ENCODE assay signal across 8 cellular contexts in the genomic region with DNA sequence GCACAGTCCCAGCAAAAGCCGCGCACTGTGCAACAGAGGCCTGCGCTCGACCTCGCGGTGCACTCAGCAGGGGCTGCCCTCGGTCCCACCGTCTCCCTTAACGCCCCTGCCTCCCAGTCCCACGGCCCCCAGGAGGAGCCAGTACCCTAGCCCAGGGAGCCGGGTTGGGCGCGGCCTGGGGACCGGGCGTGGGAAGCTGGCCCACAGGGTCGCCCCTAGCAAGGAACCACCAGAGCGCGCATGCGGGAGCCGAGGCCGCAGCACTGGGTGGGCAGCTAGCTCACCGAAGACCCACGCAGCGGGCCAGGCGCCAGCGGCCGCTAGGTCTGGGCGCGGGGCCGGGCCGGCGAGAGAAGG. TPM values are rescaled to one million over a fixed set of nuclear protein-coding genes. Genes with fewer than 3 reads are reported as not detected.
A peak's percentile ranks its signal among the peaks of the same experiment; 100 is the strongest.
DNase-seq lines count a peak whose midpoint lies in the region; ATAC-seq and TF ChIP-seq lines count a peak whose summit lies in the region.

No MANE protein-coding gene starts in this region.

- H2BK5ac ChIP-seq in mesenchymal stem cell (ENCODE audit: low read depth, low read length, poor library complexity, severe bottlenecking), result no peak overlapping the region

- no peak overlapping the region for H2AK5ac ChIP-seq in mesenchymal stem cell (ENCODE audit: low read length, severe bottlenecking)

- H4K20me1 ChIP-seq in Karpas-422 (ENCODE audit: insufficient read depth, low read depth, low read length), result no peaks in the 10 kb centered on the region

- TF ChIP-seq CTCF in AG04449 (IDR thresholded peaks at IDR 0.05; ENCODE audit: insufficient read depth, low read length, missing control alignments) (no peak), upper lobe of left lung (IDR thresholded peaks at IDR 0.05) (no peak)

- TF ChIP-seq EP300 in upper lobe of left lung (IDR thresholded peaks at IDR 0.05), result no peak

- H3K4me3 ChIP-seq in AG04449 (ENCODE audit: low read depth, low read length) (peak overlapping the region; percentile 71), mesenchymal stem cell (ENCODE audit: insufficient read depth in 1 of 2, low read depth in 1 of 2, low read length in 2 of 2) (peak overlapping the region; percentile 79 to 87), upper lobe of left lung (peak overlapping the region; percentile 68 to 87 (median 79)), Karpas-422 (ENCODE audit: low read length) (no peak overlapping the region)

- H2BK120ac ChIP-seq in mesenchymal stem cell (ENCODE audit: low read depth, low read length), result no peak overlapping the region

- H3K9me2 ChIP-seq in Karpas-422 (replicated peaks; ENCODE audit: insufficient read depth, low read length), result no peaks in the 10 kb centered on the region

- H3K36me3 ChIP-seq in mesenchymal stem cell (ENCODE audit: control insufficient read depth in 1 of 2, insufficient read depth in 2 of 2, low read depth in 1 of 2, low read length in 2 of 2), result peaks cover 0 to under 1% of the 10 kb centered on the region in 2 experiments
- H3K36me3 ChIP-seq in upper lobe of left lung, result no peaks in the 10 kb centered on the region
- no peaks in the 10 kb centered on the region for H3K36me3 ChIP-seq in Karpas-422 (ENCODE audit: insufficient read depth, low read length)

- H3K4me2 ChIP-seq in mesenchymal stem cell (ENCODE audit: low read length, poor library complexity, severe bottlenecking) (peak overlapping the region; percentile 91), Karpas-422 (ENCODE audit: low read depth, low read length, poor library complexity, severe bottlenecking) (no peak overlapping the region)

- WGBS in mesenchymal stem cell, result 34% methylated on average over 32 of the region's 32 CpGs
- WGBS in upper lobe of left lung, 2 donors, result 5 to 26% methylated on average over 11 to 30 of the region's 32 CpGs

- peak overlapping the region in 1 of 2 experiments; percentile 72 for H3K14ac ChIP-seq in mesenchymal stem cell (ENCODE audit: low read length in 2 of 2)

- H3K27me3 ChIP-seq in mesenchymal stem cell (ENCODE audit: control insufficient read depth in 1 of 2, insufficient read depth in 1 of 2, low read length in 2 of 2), result no peaks in the 10 kb centered on the region
- H3K27me3 ChIP-seq in upper lobe of left lung, result no peaks in the 10 kb centered on the region
- H3K27me3 ChIP-seq in Karpas-422 (ENCODE audit: low read length), result no peaks in the 10 kb centered on the region

- CTCF ChIA-PET in AG04449 (lab: Yijun Ruan, JAX), result interaction anchor here (1.5 kb wide), 1 partner anchor 21 kb away, joined by 12 read pairs; a partner anchor contains a TSS

- peak overlapping the region in 1 of 2 experiments; percentile 61 for H3K23ac ChIP-seq in mesenchymal stem cell (ENCODE audit: low read length in 2 of 2)

- peaks cover 10% of the 10 kb centered on the region for H3K79me1 ChIP-seq in mesenchymal stem cell (replicated peaks; ENCODE audit: low read length, poor library complexity, severe bottlenecking)

- H3K27ac ChIP-seq in mesenchymal stem cell (ENCODE audit: low read length, poor library complexity, severe bottlenecking), result no peak overlapping the region
- peak overlapping the region; percentile 37 to 89 (median 76) for H3K27ac ChIP-seq in upper lobe of left lung
- no peak overlapping the region for H3K27ac ChIP-seq in Karpas-422 (ENCODE audit: low read length)

- in situ Hi-C loops in KBM-7 (cut with MboI; ENCODE audit: low pct_unique_long_range_greater_than_20kb, low sequenced_read_pairs), result no loop called here

- peak overlapping the region; percentile 97 for H2AFZ ChIP-seq in mesenchymal stem cell (ENCODE audit: low read depth, low read length)
- H2AFZ ChIP-seq in Karpas-422 (ENCODE audit: low read length), result no peak overlapping the region

- ATAC-seq in HG02798 (IDR thresholded peaks at IDR 0.05; ENCODE audit: poor library complexity, unreplicated experiment), result peak; percentile 1
- peak; percentile 7 to 34 for ATAC-seq in upper lobe of left lung (ENCODE audit: low FRiP score in 2 of 2)

- H2BK12ac ChIP-seq in mesenchymal stem cell (ENCODE audit: low read length in 2 of 2), result peak overlapping the region in 1 of 2 experiments; percentile 43

- DNase-seq in AG04449 (ENCODE audit: low read depth, low spot score) (no peak), cerebellar cortex (ENCODE audit: low spot score) (peak; percentile 1), mesenchymal stem cell (peak; percentile 12), upper lobe of left lung (no peak), KBM-7 (no peak), Karpas-422 (no peak), NCI-H345 (lab: John Stamatoyannopoulos, UW) (no peak)

- peak overlapping the region; percentile 83 to 95 for H3K18ac ChIP-seq in mesenchymal stem cell (ENCODE audit: low read depth in 1 of 2, low read length in 2 of 2)

- H2BK15ac ChIP-seq in mesenchymal stem cell (ENCODE audit: low read depth, poor library complexity, severe bottlenecking), result peak overlapping the region; percentile 74

- H3K9ac ChIP-seq in mesenchymal stem cell (ENCODE audit: low read length), result peak overlapping the region; percentile 73
- H3K9ac ChIP-seq in Karpas-422 (ENCODE audit: low read length), result no peak overlapping the region

- peak overlapping the region; percentile 30 to 82 for H3K4ac ChIP-seq in mesenchymal stem cell (ENCODE audit: low read depth in 1 of 2, low read length in 2 of 2)

- POLR2A ChIA-PET in AG04449 (lab: Yijun Ruan, JAX), result no interaction called here

- H3K79me2 ChIP-seq in Karpas-422 (ENCODE audit: low read length), result no peaks in the 10 kb centered on the region

- H3K4me1 ChIP-seq in mesenchymal stem cell (ENCODE audit: control insufficient read depth, insufficient read depth, low read depth, low read length) (peaks cover 14% of the 10 kb centered on the region), upper lobe of left lung (peaks cover 3 to 18% (median 9%) of the 10 kb centered on the region in 4 donors), Karpas-422 (ENCODE audit: low read length) (no peaks in the 10 kb centered on the region)

- H4K8ac ChIP-seq in mesenchymal stem cell (ENCODE audit: low read length), result peak overlapping the region; percentile 99

- H3K9me3 ChIP-seq in mesenchymal stem cell (ENCODE audit: control insufficient read depth, low read length), result peaks cover 4% of the 10 kb centered on the region
- H3K9me3 ChIP-seq in upper lobe of left lung, result peaks cover 0 to 7% (median 0%) of the 10 kb centered on the region in 4 donors
- H3K9me3 ChIP-seq in Karpas-422 (ENCODE audit: low read length), result no peaks in the 10 kb centered on the region

- H4K91ac ChIP-seq in mesenchymal stem cell (ENCODE audit: low read length), result peak overlapping the region; percentile 87

- TF ChIP-seq POLR2A in upper lobe of left lung (IDR thresholded peaks at IDR 0.05), result no peak

RNA-seq across cellular contexts. Expression of a gene that starts 21.6 kb away (rescaled TPM):
- 3.0 TPM for polyA plus RNA-seq in mesenchymal stem cell (2013, experiment 1 of 2)
- 3.0 TPM for polyA plus RNA-seq in mesenchymal stem cell (2013, experiment 2 of 2)
- 10 to 100 TPM in 2 of 6 donors, 1 to 10 TPM in 4; 3.9 to 50.3 (median 7.8) TPM for total RNA-seq in upper lobe of left lung
- total RNA-seq in Karpas-422 (2014; rRNA removed; shearing (Covaris generic); ENCODE audit: low replicate concordance), result 10.0 and 19.6 TPM in 2 replicates

Comparison
In these comparisons a context has a peak if more than half of its experiments do, and no peak if none do; other contexts are left out.
1. DNase-seq: peak in cerebellar cortex (single experiment) and mesenchymal stem cell (single experiment); none in AG04449 (single experiment), upper lobe of left lung (0 of 2), KBM-7 (single experiment), Karpas-422 (single experiment) and NCI-H345 (single experiment).
2. H3K27ac ChIP-seq: peak in upper lobe of left lung (4 of 4); none in mesenchymal stem cell (single experiment) and Karpas-422 (single experiment).